ENCODE assay signal across 15 cellular contexts in the genomic region with DNA sequence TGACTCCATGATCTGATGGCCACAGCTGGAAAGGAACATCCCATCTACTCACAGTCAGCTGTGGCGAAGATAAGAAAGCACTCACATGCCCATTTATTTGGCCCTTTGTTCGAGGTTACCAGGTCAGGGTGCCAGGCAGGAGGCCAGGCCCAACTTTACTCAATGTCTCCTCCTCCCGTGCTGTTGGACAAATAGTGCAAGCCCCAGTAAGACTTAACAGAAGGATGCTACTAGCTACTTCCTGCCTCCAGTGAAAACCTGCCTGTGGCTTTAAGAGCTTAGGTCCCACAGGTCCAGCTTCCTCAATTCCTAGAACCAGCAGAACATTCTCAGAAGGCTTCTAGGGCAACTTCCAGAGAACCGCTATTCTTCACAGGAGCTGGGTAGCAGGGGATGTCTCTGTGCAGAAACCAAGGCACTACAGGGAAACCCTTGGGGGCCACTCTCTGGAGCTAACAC. TPM values are rescaled to one million over a fixed set of nuclear protein-coding genes. Genes with fewer than 3 reads are reported as not detected.
A peak's percentile ranks its signal among the peaks of the same experiment; 100 is the strongest.
DNase-seq lines count a peak whose midpoint lies in the region; ATAC-seq lines count a peak whose summit lies in the region.
"Had no signal": no experiment of that assay in that cellular context is flagged by ENCODE, and none has a peak within 500 bp of the region (broad histone marks: within the 10 kb centered on the region; RNA-seq: fewer than 3 reads in every experiment).

No MANE protein-coding gene starts in this region.

- peak overlapping the region; percentile 47 for H3K27ac Mint-ChIP-seq in activated T-cell treated with anti-CD3 and anti-CD28 coated beads, Interleukin-2, amount 50 U/mL, for 24 hours
- H3K27ac Mint-ChIP-seq in activated CD4-positive, alpha-beta memory T cell treated with anti-CD3 and anti-CD28 coated beads, Interleukin-2, amount 10 ng/mL, durations not matched to agents 7 days and 5 days, result peak overlapping the region; percentile 91
- H3K27ac Mint-ChIP-seq in stimulated activated effector memory CD8-positive, alpha-beta T cell treated with anti-CD3 and anti-CD28 coated beads, Interleukin-12 subunit alpha, Interleukin-12 subunit beta, amount 100 ng/mL, for 72 hours, result peak overlapping the region; percentile 65

- ATAC-seq in stimulated activated effector memory CD8-positive, alpha-beta T cell treated with anti-CD3 and anti-CD28 coated beads, Interleukin-12 subunit alpha, Interleukin-12 subunit beta, amount 100 ng/mL, for 72 hours, result peak; percentile 87
- ATAC-seq in HG02759 (IDR thresholded peaks at IDR 0.05; ENCODE audit: unreplicated experiment), result no peak

- peaks cover 11% of the 10 kb centered on the region for H3K4me1 Mint-ChIP-seq in activated T-cell treated with anti-CD3 and anti-CD28 coated beads, Interleukin-2, amount 50 U/mL, for 24 hours (ENCODE audit: low read depth)
- peaks cover 39% of the 10 kb centered on the region for H3K4me1 Mint-ChIP-seq in activated CD4-positive, alpha-beta memory T cell treated with anti-CD3 and anti-CD28 coated beads, Interleukin-2, amount 10 ng/mL, durations not matched to agents 7 days and 5 days
- H3K4me1 Mint-ChIP-seq in stimulated activated effector memory CD8-positive, alpha-beta T cell treated with anti-CD3 and anti-CD28 coated beads, Interleukin-12 subunit alpha, Interleukin-12 subunit beta, amount 100 ng/mL, for 72 hours, result peaks cover 12% of the 10 kb centered on the region

- no peak overlapping the region for H3K4me3 Mint-ChIP-seq in activated T-cell treated with anti-CD3 and anti-CD28 coated beads, Interleukin-2, amount 50 U/mL, for 24 hours
- peak overlapping the region; percentile 77 for H3K4me3 Mint-ChIP-seq in activated CD4-positive, alpha-beta memory T cell treated with anti-CD3 and anti-CD28 coated beads, Interleukin-2, amount 10 ng/mL, durations not matched to agents 7 days and 5 days
- peak overlapping the region; percentile 49 for H3K4me3 Mint-ChIP-seq in stimulated activated effector memory CD8-positive, alpha-beta T cell treated with anti-CD3 and anti-CD28 coated beads, Interleukin-12 subunit alpha, Interleukin-12 subunit beta, amount 100 ng/mL, for 72 hours

- POLR2A ChIA-PET in activated CD4-positive, alpha-beta memory T cell treated with anti-CD3 and anti-CD28 coated beads, Interleukin-2, amount 10 ng/mL, durations not matched to agents 7 days and 5 days (lab: Charles Lee), result interaction anchor here (0.9 to 3.8 kb wide), 10 partner anchors 8 to 404 kb away, joined by 3 to 41 read pairs (median 8); a partner anchor contains a TSS

- H3K36me3 Mint-ChIP-seq in activated T-cell treated with anti-CD3 and anti-CD28 coated beads, Interleukin-2, amount 50 U/mL, for 24 hours (ENCODE audit: low read depth), result no peaks in the 10 kb centered on the region
- H3K36me3 Mint-ChIP-seq in activated CD4-positive, alpha-beta memory T cell treated with anti-CD3 and anti-CD28 coated beads, Interleukin-2, amount 10 ng/mL, durations not matched to agents 7 days and 5 days (ENCODE audit: low read depth), result peaks cover 6% of the 10 kb centered on the region
- H3K36me3 Mint-ChIP-seq in stimulated activated effector memory CD8-positive, alpha-beta T cell treated with anti-CD3 and anti-CD28 coated beads, Interleukin-12 subunit alpha, Interleukin-12 subunit beta, amount 100 ng/mL, for 72 hours, result no peaks in the 10 kb centered on the region

- H3K27me3 Mint-ChIP-seq in activated T-cell treated with anti-CD3 and anti-CD28 coated beads, Interleukin-2, amount 50 U/mL, for 24 hours, result no peaks in the 10 kb centered on the region
- peaks cover 12% of the 10 kb centered on the region for H3K27me3 Mint-ChIP-seq in activated CD4-positive, alpha-beta memory T cell treated with anti-CD3 and anti-CD28 coated beads, Interleukin-2, amount 10 ng/mL, durations not matched to agents 7 days and 5 days

- DNase-seq in activated T-cell treated with anti-CD3 and anti-CD28 coated beads, Interleukin-2, amount 50 U/mL, for 24 hours, result no peak
- DNase-seq in activated T-cell treated with anti-CD3 and anti-CD28 coated beads for 4 hours, result no peak
- peak; percentile 97 for DNase-seq in MV-4-11 (lab: John Stamatoyannopoulos, UW)
- DNase-seq in activated CD4-positive, alpha-beta memory T cell treated with anti-CD3 and anti-CD28 coated beads, Interleukin-2, amount 10 ng/mL, durations not matched to agents 7 days and 5 days, result peak; percentile 68
- DNase-seq in stimulated activated effector memory CD8-positive, alpha-beta T cell treated with anti-CD3 and anti-CD28 coated beads, Interleukin-12 subunit alpha, Interleukin-12 subunit beta, amount 100 ng/mL, for 72 hours (ENCODE audit: low spot score in 2 of 2), result peak; percentile 10 to 70
- no peak for DNase-seq in SK-N-DZ (ENCODE audit: low spot score)
- no peak for DNase-seq in NCI-H1436 treated with DMSO at 0.1 percent for 48 hours (lab: John Stamatoyannopoulos, UW)
- DNase-seq: activated CD8-positive, alpha-beta memory T cell treated with anti-CD3 and anti-CD28 coated beads for 24 hours; caudate nucleus; EL; GM23248; MM.1S; NCI-H748 treated with DMSO at 0.1 percent for 48 hours; stimulated activated naive CD4-positive, alpha-beta T cell treated with Interleukin-2 at 50 U/mL for 16 hours had no signal

- CTCF ChIA-PET in activated CD4-positive, alpha-beta memory T cell treated with anti-CD3 and anti-CD28 coated beads, Interleukin-2, amount 10 ng/mL, durations not matched to agents 7 days and 5 days (lab: Charles Lee), result interaction anchor here (0.6 to 3.3 kb wide), 10 partner anchors 9 to 1772 kb away, joined by 3 to 79 read pairs (median 6); a partner anchor contains a TSS

- no peaks in the 10 kb centered on the region for H3K9me3 Mint-ChIP-seq in activated T-cell treated with anti-CD3 and anti-CD28 coated beads, Interleukin-2, amount 50 U/mL, for 24 hours
- no peaks in the 10 kb centered on the region for H3K9me3 Mint-ChIP-seq in activated CD4-positive, alpha-beta memory T cell treated with anti-CD3 and anti-CD28 coated beads, Interleukin-2, amount 10 ng/mL, durations not matched to agents 7 days and 5 days
- H3K9me3 Mint-ChIP-seq in stimulated activated effector memory CD8-positive, alpha-beta T cell treated with anti-CD3 and anti-CD28 coated beads, Interleukin-12 subunit alpha, Interleukin-12 subunit beta, amount 100 ng/mL, for 72 hours, result no peaks in the 10 kb centered on the region

RNA-seq across cellular contexts. Expression of a gene that starts 12.9 kb away (rescaled TPM):
- total RNA-seq in activated CD4-positive, alpha-beta memory T cell treated with anti-CD3 and anti-CD28 coated beads, Interleukin-2, amount 10 ng/mL, durations not matched to agents 7 days and 5 days, result 10 to 100 TPM; 18.4 to 22.7 TPM
- 5.7 and 7.4 TPM in 2 replicates for polyA plus RNA-seq in SK-N-DZ (2014; cell fraction: cytosol; rRNA removed)
- 13.1 and 17.3 TPM in 2 replicates for polyA plus RNA-seq in SK-N-DZ (2014; cell fraction: nucleus; rRNA removed)

RNA-seq across cellular contexts. Expression of a gene that starts 29.4 kb away (rescaled TPM):
- total RNA-seq in activated CD4-positive, alpha-beta memory T cell treated with anti-CD3 and anti-CD28 coated beads, Interleukin-2, amount 10 ng/mL, durations not matched to agents 7 days and 5 days, result 10 to 100 TPM; 15.0 to 17.5 TPM
- 2.1 and 2.7 TPM in 2 replicates for polyA plus RNA-seq in SK-N-DZ (2014; cell fraction: cytosol; rRNA removed)
- polyA plus RNA-seq in SK-N-DZ (2014; cell fraction: nucleus; rRNA removed), result 1.1 and 2.1 TPM in 2 replicates

RNA-seq across cellular contexts. Expression of a gene that starts 51.1 kb away (rescaled TPM):
- total RNA-seq in activated CD4-positive, alpha-beta memory T cell treated with anti-CD3 and anti-CD28 coated beads, Interleukin-2, amount 10 ng/mL, durations not matched to agents 7 days and 5 days, result under 1 TPM; 0.48 to 0.50 TPM
- polyA plus RNA-seq in SK-N-DZ (2014; cell fraction: cytosol; rRNA removed), result 32.5 and 34.1 TPM in 2 replicates
- polyA plus RNA-seq in SK-N-DZ (2014; cell fraction: nucleus; rRNA removed), result 28.6 and 30.1 TPM in 2 replicates

Comparison
In these comparisons a context has a peak if more than half of its experiments do, and no peak if none do; other contexts are left out.
1. DNase-seq: peak in MV-4-11 (single experiment), activated CD4-positive, alpha-beta memory T cell treated with anti-CD3 and anti-CD28 coated beads, Interleukin-2, amount 10 ng/mL, durations not matched to agents 7 days and 5 days (single experiment) and stimulated activated effector memory CD8-positive, alpha-beta T cell treated with anti-CD3 and anti-CD28 coated beads, Interleukin-12 subunit alpha, Interleukin-12 subunit beta, amount 100 ng/mL, for 72 hours (2 of 2); none in activated T-cell treated with anti-CD3 and anti-CD28 coated beads, Interleukin-2, amount 50 U/mL, for 24 hours (single experiment), activated T-cell treated with anti-CD3 and anti-CD28 coated beads for 4 hours (single experiment), SK-N-DZ (single experiment) and NCI-H1436 treated with DMSO at 0.1 percent for 48 hours (single experiment).
2. Peak in every context shown above with its lines, with median percentiles within 50 percentile points of each other: H3K27ac Mint-ChIP-seq.